Comparison of ENCODE assay signal across 34 cellular contexts in genomic region chrX:40891798-40892197, GRCh38.
"Had no signal": no experiment of that assay in that cellular context is flagged by ENCODE, and none has a peak within 500 bp of the region (broad histone marks: within the 10 kb centered on the region; RNA-seq: fewer than 3 reads in every experiment).

No MANE protein-coding gene starts in this region.

- H3K36me3 ChIP-seq: MG63 had no signal

- DNase-seq: Karpas-422, Kasumi-1, MG63, MM.1S, MV-4-11, NCI-H1048, NCI-H1092, NCI-H1092 treated with DMSO at 0.1 percent for 48 hours, NCI-H1105, NCI-H1105 treated with DMSO at 0.1 percent for 48 hours, NCI-H1417, NCI-H1417 treated with DMSO at 0.1 percent for 48 hours, NCI-H1436, NCI-H1436 treated with DMSO at 0.1 percent for 48 hours, NCI-H146, NCI-H1694, NCI-H1694 treated with DMSO at 0.1 percent for 48 hours, NCI-H187, NCI-H187 treated with DMSO at 0.1 percent for 48 hours, NCI-H1930, NCI-H2029, NCI-H2081, NCI-H2081 treated with DMSO at 0.1 percent for 48 hours, NCI-H2107, NCI-H2171, NCI-H2171 treated with DMSO at 0.1 percent for 48 hours, NCI-H2227 treated with DMSO at 0.1 percent for 48 hours, NCI-H226, NCI-H345, NCI-H446, NCI-H446 treated with DMSO at 0.1 percent for 48 hours, NCI-H510A, NCI-H510A treated with DMSO at 0.1 percent for 48 hours, NCI-H524 had no signal

- H3K9me3 ChIP-seq: MG63 had no signal

- H3K27me3 ChIP-seq: MG63 had no signal

- H3K4me3 ChIP-seq: MG63 had no signal
